ENCODE assay signal across 10 cellular contexts in genomic region chr15:36428102-36428845, GRCh38.
DNase-seq lines count a peak whose midpoint lies in the region; ATAC-seq and TF ChIP-seq lines count a peak whose summit lies in the region.
"Had no signal": no experiment of that assay in that cellular context is flagged by ENCODE, and none has a peak within 500 bp of the region (broad histone marks: within the 10 kb centered on the region; RNA-seq: fewer than 3 reads in every experiment).

No MANE protein-coding gene starts in this region.

- H3K27me3 ChIP-seq in adrenal gland = no peaks in the 10 kb centered on the region

- peaks cover 2% of the 10 kb centered on the region for H3K9me3 Mint-ChIP-seq in activated CD8-positive, alpha-beta T cell treated with anti-CD3 and anti-CD28 coated beads for 36 hours

- no peaks in the 10 kb centered on the region for H3K4me1 Mint-ChIP-seq in activated CD8-positive, alpha-beta T cell treated with anti-CD3 and anti-CD28 coated beads for 36 hours (ENCODE audit: low read depth)
- H3K4me1 Mint-ChIP-seq: T-helper 17 cell had no signal

- no peaks in the 10 kb centered on the region for H3K36me3 ChIP-seq in adrenal gland (replicated peaks in 1 of 2)

- no peak for TF ChIP-seq POLR2A in adrenal gland (IDR thresholded peaks at IDR 0.05)

- H3K4me3 Mint-ChIP-seq in activated CD8-positive, alpha-beta T cell treated with anti-CD3 and anti-CD28 coated beads for 36 hours = no peak overlapping the region
- H3K4me3 Mint-ChIP-seq: T-helper 17 cell had no signal

- H3K9me3 ChIP-seq in adrenal gland (replicated peaks in 1 of 3) = no peaks in the 10 kb centered on the region

- no peak for TF ChIP-seq CTCF in AG04449 (IDR thresholded peaks at IDR 0.05; ENCODE audit: insufficient read depth, low read length, missing control alignments)
- TF ChIP-seq CTCF in adrenal gland (IDR thresholded peaks at IDR 0.05) = no peak
- no peak for TF ChIP-seq CTCF in activated CD8-positive, alpha-beta T cell treated with anti-CD3 and anti-CD28 coated beads for 36 hours (IDR thresholded peaks at IDR 0.05)

- 41 to 69% (median 61%) methylated on average over 4 of the region's 4 CpGs for WGBS in adrenal gland, 4 donors

- intact Hi-C loops in adrenal gland (cut with DNase I) = no loop called here
- intact Hi-C loops in activated CD8-positive, alpha-beta T cell treated with anti-CD3 and anti-CD28 coated beads for 36 hours (cut with micrococcal nuclease) = no loop called here

- H3K36me3 Mint-ChIP-seq in activated CD8-positive, alpha-beta T cell treated with anti-CD3 and anti-CD28 coated beads for 36 hours (ENCODE audit: low read depth) = no peaks in the 10 kb centered on the region

- POLR2A ChIA-PET in AG04449 (lab: Yijun Ruan, JAX) = interaction anchor here (0.6 to 1.2 kb wide), 7 partner anchors 11 to 913 kb away, joined by 3 to 8 read pairs (median 3); no protein-coding TSS in a partner anchor
- POLR2A ChIA-PET in activated CD8-positive, alpha-beta T cell treated with anti-CD3 and anti-CD28 coated beads for 36 hours (lab: Charles Lee) = no interaction called here

- DNase-seq in AG04449 (ENCODE audit: low read depth, low spot score) (peak; percentile 99), HUDEP-2 (lab: John Stamatoyannopoulos, UW; ENCODE audit: unreplicated experiment in 76 of 76) (peak in 51 of 76 experiments; percentile 1 to 81 (median 39)), adrenal gland (peak in 6 of 7 donors; percentile 24 to 62 (median 40)), inferior parietal cortex (ENCODE audit: extremely low spot score) (peak; percentile 31), DMS79 (lab: John Stamatoyannopoulos, UW) (no peak), NCI-H146 (lab: John Stamatoyannopoulos, UW) (no peak)
- DNase-seq in activated CD8-positive, alpha-beta T cell treated with anti-CD3 and anti-CD28 coated beads for 36 hours = no peak
- DNase-seq: anterior cingulate cortex, T-helper 17 cell had no signal

- CTCF ChIA-PET in AG04449 (lab: Yijun Ruan, JAX) = no interaction called here
- CTCF ChIA-PET in activated CD8-positive, alpha-beta T cell treated with anti-CD3 and anti-CD28 coated beads for 36 hours (lab: Charles Lee) = no interaction called here

- H3K4me3 ChIP-seq in AG04449 (ENCODE audit: low read depth, low read length) (no peak overlapping the region), adrenal gland (no peak overlapping the region)

- peak overlapping the region in 1 of 5 donors; percentile 46 for H3K27ac ChIP-seq in adrenal gland

- H3K27me3 Mint-ChIP-seq in activated CD8-positive, alpha-beta T cell treated with anti-CD3 and anti-CD28 coated beads for 36 hours = no peaks in the 10 kb centered on the region
- H3K27me3 Mint-ChIP-seq: T-helper 17 cell had no signal

- no peak for ATAC-seq in HG03139 (IDR thresholded peaks at IDR 0.05; ENCODE audit: unreplicated experiment)
- no peak for ATAC-seq in activated CD8-positive, alpha-beta T cell treated with anti-CD3 and anti-CD28 coated beads for 36 hours
- ATAC-seq: T-helper 17 cell had no signal

- H3K27ac Mint-ChIP-seq in activated CD8-positive, alpha-beta T cell treated with anti-CD3 and anti-CD28 coated beads for 36 hours = no peak overlapping the region
- H3K27ac Mint-ChIP-seq: T-helper 17 cell had no signal

- no peaks in the 10 kb centered on the region for H3K4me1 ChIP-seq in adrenal gland (replicated peaks in 1 of 2)

Comparison
In these comparisons a context has a peak if more than half of its experiments do, and no peak if none do; other contexts are left out.
1. DNase-seq: peak in AG04449 (single experiment), HUDEP-2 (51 of 76), adrenal gland (6 of 7) and inferior parietal cortex (single experiment); none in activated CD8-positive, alpha-beta T cell treated with anti-CD3 and anti-CD28 coated beads for 36 hours (single experiment), DMS79 (single experiment) and NCI-H146 (single experiment).